In the genomic region with DNA sequence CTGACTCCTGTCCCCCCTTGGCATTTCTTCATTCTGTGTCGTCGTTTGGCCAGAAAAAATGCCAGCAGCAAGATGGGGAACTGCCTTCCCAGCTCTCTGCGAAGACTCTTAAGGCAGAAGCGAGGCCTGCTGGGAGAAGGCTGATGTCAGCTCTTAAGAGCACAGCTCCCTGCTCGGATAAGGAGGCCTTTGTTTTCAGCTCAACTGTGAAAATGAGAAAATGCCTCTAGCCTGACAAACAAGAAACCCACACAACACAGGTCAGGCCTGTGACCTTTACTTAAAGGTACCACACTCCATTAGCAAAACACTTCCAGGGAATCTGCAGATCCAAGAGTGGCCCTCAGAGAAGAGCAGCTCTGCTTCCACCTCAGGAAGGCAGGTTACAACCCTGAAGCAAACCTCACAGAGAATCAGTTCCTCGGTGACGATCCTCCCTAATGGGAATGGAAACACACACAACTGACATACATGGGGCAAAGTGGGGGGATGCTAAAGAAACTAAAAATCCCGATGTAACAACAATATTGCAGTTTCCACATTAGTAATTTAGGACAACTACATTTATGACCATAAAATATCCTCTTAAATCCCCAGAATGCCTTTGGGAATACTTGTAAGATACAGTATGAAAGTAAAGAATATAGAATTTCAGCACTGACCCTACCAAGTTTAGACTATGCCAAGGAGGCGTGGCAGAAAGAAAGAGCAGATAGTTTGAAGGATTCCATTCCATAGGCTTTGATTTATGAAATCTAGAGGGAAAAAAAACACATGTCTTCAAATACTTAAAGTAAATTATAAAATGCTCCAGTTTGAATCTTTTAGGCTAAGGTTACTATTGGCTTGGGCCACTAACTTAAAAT, we compare ENCODE assay signal across 8 cellular contexts. TPM values are rescaled to one million over a fixed set of nuclear protein-coding genes. Genes with fewer than 3 reads are reported as not detected.
DNase-seq lines count a peak whose midpoint lies in the region; ATAC-seq and TF ChIP-seq lines count a peak whose summit lies in the region.

No MANE protein-coding gene starts in this region.

- no peak for TF ChIP-seq CTCF in fibroblast of villous mesenchyme (IDR thresholded peaks at IDR 0.05; ENCODE audit: insufficient read depth, low read depth, low read length)

- ATAC-seq in SK-N-SH treated with all-trans-retinoic acid at 6 μM for 48 hours (peak; percentile 72), GM19023 (IDR thresholded peaks at IDR 0.05; ENCODE audit: unreplicated experiment) (no peak)

- H3K4me3 ChIP-seq in fibroblast of villous mesenchyme (ENCODE audit: low read depth, low read length) = no peak overlapping the region

- DNase-seq in Daoy (ENCODE audit: low read depth) (peak; percentile 40), fibroblast of villous mesenchyme (ENCODE audit: low read depth) (peak; percentile 67), nucleus accumbens (lab: John Stamatoyannopoulos, UW) (peak in 53 of 56 donors; percentile 31 to 90 (median 72)), mesenteric fat pad (ENCODE audit: low spot score) (no peak), NCI-H1436 treated with DMSO at 0.1 percent for 48 hours (lab: John Stamatoyannopoulos, UW) (no peak), SIG-M5 treated with dmso at 0.1 percent for 504 hours (lab: John Stamatoyannopoulos, UW; ENCODE audit: unreplicated experiment) (no peak)

TF ChIP-seq in SK-N-SH treated with all-trans-retinoic acid at 6 μM for 48 hours, 23 proteins besides CTCF, POLR2A, EP300 and RAD21:
- TF ChIP-seq, protein P1, sequence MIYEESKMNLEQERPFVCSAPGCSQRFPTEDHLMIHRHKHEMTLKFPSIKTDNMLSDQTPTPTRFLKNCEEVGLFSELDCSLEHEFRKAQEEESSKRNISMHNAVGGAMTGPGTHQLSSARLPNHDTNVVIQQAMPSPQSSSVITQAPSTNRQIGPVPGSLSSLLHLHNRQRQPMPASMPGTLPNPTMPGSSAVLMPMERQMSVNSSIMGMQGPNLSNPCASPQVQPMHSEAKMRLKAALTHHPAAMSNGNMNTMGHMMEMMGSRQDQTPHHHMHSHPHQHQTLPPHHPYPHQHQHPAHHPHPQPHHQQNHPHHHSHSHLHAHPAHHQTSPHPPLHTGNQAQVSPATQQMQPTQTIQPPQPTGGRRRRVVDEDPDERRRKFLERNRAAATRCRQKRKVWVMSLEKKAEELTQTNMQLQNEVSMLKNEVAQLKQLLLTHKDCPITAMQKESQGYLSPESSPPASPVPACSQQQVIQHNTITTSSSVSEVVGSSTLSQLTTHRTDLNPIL (CRISPR knock-in tag; IDR thresholded peaks at IDR 0.05; ENCODE audit: low read depth) = no peak

RNA-seq across cellular contexts. Expression of a gene that starts 52.1 kb away (rescaled TPM):
- total RNA-seq in Daoy (2014; rRNA removed; shearing (Covaris generic)) = 32.7 and 35.0 TPM in 2 replicates
- total RNA-seq in fibroblast of villous mesenchyme (45.7 and 65.6 TPM in 2 replicates), mesenteric fat pad (57.5 TPM)

Comparison
In these comparisons a context has a peak if more than half of its experiments do, and no peak if none do; other contexts are left out.
1. DNase-seq: peak in Daoy (single experiment), fibroblast of villous mesenchyme (single experiment) and nucleus accumbens (53 of 56); none in mesenteric fat pad (single experiment), NCI-H1436 treated with DMSO at 0.1 percent for 48 hours (single experiment) and SIG-M5 treated with dmso at 0.1 percent for 504 hours (single experiment).